In genomic region chr10:126844406-126844805, GRCh38 we compare ENCODE assay signal across 22 cellular contexts.
DNase-seq lines count a peak whose midpoint lies in the region; FAIRE-seq and TF ChIP-seq lines count a peak whose summit lies in the region.
"Had no signal": no experiment of that assay in that cellular context is flagged by ENCODE, and none has a peak within 500 bp of the region (broad histone marks: within the 10 kb centered on the region; RNA-seq: fewer than 3 reads in every experiment).

No MANE protein-coding gene starts in this region.

- 0 out of 2 replicates have a peak overlapping the region, but pooled peaks have one; percentile 46 for H2BK12ac ChIP-seq in H1 (ENCODE audit: low read depth, low read length)
- no peak overlapping the region for H2BK12ac ChIP-seq in mesenchymal stem cell (ENCODE audit: low read length in 2 of 2)

- no peak overlapping the region for H2AK5ac ChIP-seq in H1 (ENCODE audit: low read depth, low read length)
- H2AK5ac ChIP-seq in mesenchymal stem cell (ENCODE audit: low read length, severe bottlenecking): no peak overlapping the region

- H3K9me3 ChIP-seq in H1 (ENCODE audit: insufficient read depth in 2 of 2, low read depth in 1 of 2, low read length in 1 of 2) (no peaks in the 10 kb centered on the region), mesenchymal stem cell (ENCODE audit: control insufficient read depth, low read length) (no peaks in the 10 kb centered on the region)
- H3K9me3 ChIP-seq: esophagus squamous epithelium had no signal

- H3K14ac ChIP-seq in H1 (ENCODE audit: insufficient read length) (no peak overlapping the region), mesenchymal stem cell (ENCODE audit: low read length in 2 of 2) (no peak overlapping the region)

- H3K18ac ChIP-seq in H1 (ENCODE audit: extremely low read depth, low read length) (no peak overlapping the region), mesenchymal stem cell (ENCODE audit: low read depth in 1 of 2, low read length in 2 of 2) (no peak overlapping the region)

- H2BK120ac ChIP-seq in H1 (replicated peaks; ENCODE audit: low read depth, low read length) (no peak overlapping the region), mesenchymal stem cell (ENCODE audit: low read depth, low read length) (no peak overlapping the region)

- WGBS in H1 (ENCODE audit: extremely low coverage in 1 of 2, insufficient coverage in 1 of 2, insufficient read length in 1 of 2, insufficient replicate concordance in 2 of 2, low coverage in 1 of 2, low lambda C conversion rate in 2 of 2, missing lambda C conversion rate in 1 of 2), 2 experiments: 85% methylated on average over 6 of the region's 6 CpGs; no CpG with 5 or more reads in 1 of the 2 experiments
- WGBS in mesenchymal stem cell: 66% methylated on average over 6 of the region's 6 CpGs

- no peaks in the 10 kb centered on the region for H4K20me1 ChIP-seq in H1 (replicated peaks in 1 of 2; ENCODE audit: control insufficient read depth in 1 of 2, insufficient read depth in 2 of 2, low read length in 2 of 2)

- TF ChIP-seq EP300 in H1 (IDR thresholded peaks at IDR 0.05; ENCODE audit: borderline replicate concordance in 1 of 2, low read depth in 2 of 2, low read length in 2 of 2): no peak

- H2BK15ac ChIP-seq in H1 (ENCODE audit: low read length) (no peak overlapping the region; the same call in 1 of the 2 replicates), mesenchymal stem cell (ENCODE audit: low read depth, poor library complexity, severe bottlenecking) (no peak overlapping the region)

- POLR2A ChIA-PET in H1 (lab: Charles Lee; ENCODE audit: partially characterized antibody): no interaction called here

- H3K79me2 ChIP-seq in H1 (ENCODE audit: control insufficient read depth in 1 of 2, insufficient read depth in 2 of 2, low read length in 2 of 2): no peaks in the 10 kb centered on the region

- H3K27ac ChIP-seq in H1 (ENCODE audit: low read depth, low read length) (no peak overlapping the region), mesenchymal stem cell (ENCODE audit: low read length, poor library complexity, severe bottlenecking) (no peak overlapping the region)
- H3K27ac ChIP-seq: esophagus squamous epithelium, KMS-11 had no signal

- no peak overlapping the region for H3K23ac ChIP-seq in H1 (ENCODE audit: insufficient read length)
- H3K23ac ChIP-seq in mesenchymal stem cell (ENCODE audit: low read length in 2 of 2): no peak overlapping the region

- no peak for TF ChIP-seq RAD21 in H1 (IDR thresholded peaks at IDR 0.05 in 1 of 2, conservative IDR thresholded peaks at IDR 0.05 in 1 of 2; ENCODE audit: low read depth in 2 of 2, low read length in 2 of 2)

- H4K5ac ChIP-seq in H1 (ENCODE audit: insufficient read length, low read depth, low read length): no peak overlapping the region

- TF ChIP-seq POLR2A in H1 (IDR thresholded peaks at IDR 0.05; ENCODE audit: control extremely low read depth in 1 of 2, low read depth in 2 of 2, low read length in 2 of 2): no peak

- TF ChIP-seq CTCF in H1 (IDR thresholded peaks at IDR 0.05; ENCODE audit: control extremely low read depth in 1 of 3, insufficient read depth in 1 of 3, low read depth in 1 of 3, low read length in 3 of 3): no peak

- no peak for FAIRE-seq in H1 (lab: Jason Lieb, UNC)

- no peak overlapping the region for H2BK20ac ChIP-seq in H1 (ENCODE audit: low read length)

- peaks cover 4 to 5% (median 5%) of the 10 kb centered on the region in 4 experiments for H3K4me1 ChIP-seq in H1 (replicated peaks in 1 of 4; ENCODE audit: control insufficient read depth in 3 of 4, insufficient read depth in 4 of 4, low read length in 3 of 4)
- no peaks in the 10 kb centered on the region for H3K4me1 ChIP-seq in mesenchymal stem cell (ENCODE audit: control insufficient read depth, insufficient read depth, low read depth, low read length)

- H3K4me3 ChIP-seq in H1 (ENCODE audit: extremely low read depth in 1 of 4, insufficient read depth in 2 of 4, low read depth in 3 of 4, low read length in 4 of 4) (no peak overlapping the region), mesenchymal stem cell (ENCODE audit: insufficient read depth in 1 of 2, low read depth in 1 of 2, low read length in 2 of 2) (no peak overlapping the region)
- H3K4me3 ChIP-seq: esophagus squamous epithelium had no signal

- H3K4ac ChIP-seq in H1 (replicated peaks; ENCODE audit: insufficient read length, low read depth, low read length) (peak overlapping the region; percentile 16), mesenchymal stem cell (ENCODE audit: low read depth in 1 of 2, low read length in 2 of 2) (no peak overlapping the region)

- CTCF ChIA-PET in H1 (lab: Charles Lee; ENCODE audit: partially characterized antibody): interaction anchor here (1.1 kb wide), 1 partner anchor 41 kb away, joined by 3 read pairs; no protein-coding TSS in a partner anchor

- H2BK5ac ChIP-seq in H1 (ENCODE audit: low read depth, low read length) (0 out of 2 replicates have a peak overlapping the region, but pooled peaks have one; percentile 21), mesenchymal stem cell (ENCODE audit: low read depth, low read length, poor library complexity, severe bottlenecking) (no peak overlapping the region)

- H3K23me2 ChIP-seq in H1 (ENCODE audit: low read depth, low read length): no peaks in the 10 kb centered on the region

- DNase-seq in COLO829 (ENCODE audit: low spot score) (peak; percentile 13), NAMALWA (ENCODE audit: low spot score) (peak; percentile 2), H1 (ENCODE audit: low read depth in 1 of 2, low spot score in 2 of 2) (no peak), mesenchymal stem cell (peak; percentile 61), GM19238 (ENCODE audit: insufficient read length, low spot score) (no peak), D341Med (ENCODE audit: low spot score) (no peak), NCI-H2196 (lab: John Stamatoyannopoulos, UW; ENCODE audit: unreplicated experiment) (no peak)
- no peak for DNase-seq in activated naive CD4-positive, alpha-beta T cell (lab: John Stamatoyannopoulos, UW)
- DNase-seq: ACHN; activated B cell treated with CpG ODN at 0.5 μM for 24 hours; activated CD8-positive, alpha-beta T cell treated with anti-CD3 and anti-CD28 coated beads, Interleukin-2, amount 10 ng/mL, durations not matched to agents 7 days and 5 days; activated T-cell treated with anti-CD3 and anti-CD28 coated beads, Interleukin-2, amount 50 U/mL, for 48 hours; CD4-positive, CD25-positive, alpha-beta regulatory T cell; esophagus squamous epithelium; head of caudate nucleus; HFFc6; NCI-H1092 treated with DMSO at 0.1 percent for 48 hours; NCI-H2081; NCI-H69; SIG-M5; T-helper 17 cell had no signal

- no peak overlapping the region for H3K56ac ChIP-seq in H1 (replicated peaks; ENCODE audit: insufficient read length, low read depth, low read length)

- no peak overlapping the region for H3K4me2 ChIP-seq in H1 (ENCODE audit: insufficient read depth in 1 of 2, low read depth in 2 of 2, low read length in 2 of 2)
- no peak overlapping the region for H3K4me2 ChIP-seq in mesenchymal stem cell (ENCODE audit: low read length, poor library complexity, severe bottlenecking)
- H3K4me2 ChIP-seq: KMS-11 had no signal

- no peaks in the 10 kb centered on the region for H3K79me1 ChIP-seq in H1 (ENCODE audit: low read depth, low read length)
- H3K79me1 ChIP-seq in mesenchymal stem cell (replicated peaks; ENCODE audit: low read length, poor library complexity, severe bottlenecking): no peaks in the 10 kb centered on the region

- H4K91ac ChIP-seq in H1 (replicated peaks; ENCODE audit: insufficient read length, low read length): no peak overlapping the region
- H4K91ac ChIP-seq in mesenchymal stem cell (ENCODE audit: low read length): no peak overlapping the region

- peaks cover 0 to 2% (median 0%) of the 10 kb centered on the region in 4 experiments; a peak in 1 of 7 replicates for H3K27me3 ChIP-seq in H1 (replicated peaks in 1 of 4; ENCODE audit: control insufficient read depth in 3 of 4, extremely low read depth in 1 of 4, insufficient read depth in 3 of 4, low read length in 3 of 4)
- H3K27me3 ChIP-seq in mesenchymal stem cell (ENCODE audit: control insufficient read depth in 1 of 2, insufficient read depth in 1 of 2, low read length in 2 of 2): peaks cover 0 to 29% of the 10 kb centered on the region in 2 experiments
- H3K27me3 ChIP-seq: esophagus squamous epithelium had no signal

- H3K36me3 ChIP-seq in H1 (ENCODE audit: control insufficient read depth in 2 of 4, insufficient read depth in 4 of 4, low read length in 3 of 4) (no peaks in the 10 kb centered on the region), mesenchymal stem cell (ENCODE audit: control insufficient read depth in 1 of 2, insufficient read depth in 2 of 2, low read depth in 1 of 2, low read length in 2 of 2) (no peaks in the 10 kb centered on the region)
- H3K36me3 ChIP-seq: esophagus squamous epithelium had no signal

- no peak overlapping the region for H4K8ac ChIP-seq in H1 (ENCODE audit: extremely low read depth, insufficient read depth, low read length)
- no peak overlapping the region for H4K8ac ChIP-seq in mesenchymal stem cell (ENCODE audit: low read length)

- H2AFZ ChIP-seq in H1 (ENCODE audit: low read length) (no peak overlapping the region), mesenchymal stem cell (ENCODE audit: low read depth, low read length) (no peak overlapping the region)

- no peak overlapping the region for H3K9ac ChIP-seq in H1 (replicated peaks in 1 of 4; ENCODE audit: extremely low read depth in 1 of 4, low read depth in 3 of 4, low read length in 3 of 4)
- no peak overlapping the region for H3K9ac ChIP-seq in mesenchymal stem cell (ENCODE audit: low read length)
- H3K9ac ChIP-seq: KMS-11 had no signal

TF ChIP-seq in H1, 55 proteins besides CTCF, POLR2A, EP300 and RAD21:
- no peak for TF ChIP-seq CREB1 (IDR thresholded peaks at IDR 0.05)
TF ChIP-seq in H1: peak in this region for 0.

Comparison
In these comparisons a context has a peak if more than half of its experiments do, and no peak if none do; other contexts are left out.
1. DNase-seq: peak in COLO829 (single experiment), NAMALWA (single experiment) and mesenchymal stem cell (single experiment); none in H1 (0 of 2), GM19238 (single experiment), D341Med (single experiment), NCI-H2196 (single experiment) and activated naive CD4-positive, alpha-beta T cell (0 of 4).